8 cellular contexts compared by ENCODE assay signal in genomic region chr7:31526882-31527281, GRCh38. TPM values are rescaled to one million over a fixed set of nuclear protein-coding genes. Genes with fewer than 3 reads are reported as not detected.
"Had no signal": no experiment of that assay in that cellular context is flagged by ENCODE, and none has a peak within 500 bp of the region (broad histone marks: within the 10 kb centered on the region; RNA-seq: fewer than 3 reads in every experiment).

No MANE protein-coding gene starts in this region.

- H2AFZ ChIP-seq: GM23338 had no signal

- DNase-seq: H9, HCEC 1CT, IMR-90 had no signal

- H3K4me3 ChIP-seq: GM23338 had no signal

- ATAC-seq: GM23338 had no signal

- H3K4me2 ChIP-seq: GM23338 had no signal

- FAIRE-seq: H1, H54, HTR-8/SVneo had no signal

RNA-seq across cellular contexts. Expression of gene ITPRID1, which starts 13.0 kb away (rescaled TPM):
- total RNA-seq: HT-29, IMR-90 had no signal
- polyA plus RNA-seq: IMR-90 had no signal
